Comparison of ENCODE assay signal across 8 cellular contexts in genomic region chr1:25572708-25573590, GRCh38. TPM values are rescaled to one million over a fixed set of nuclear protein-coding genes. Genes with fewer than 3 reads are reported as not detected.
DNase-seq lines count a peak whose midpoint lies in the region; ATAC-seq and TF ChIP-seq lines count a peak whose summit lies in the region.

No MANE protein-coding gene starts in this region.

- H3K27me3 ChIP-seq in Peyer's patch, result no peaks in the 10 kb centered on the region
- no peaks in the 10 kb centered on the region for H3K27me3 ChIP-seq in right atrium auricular region

- H3K27ac ChIP-seq in Peyer's patch (no peak overlapping the region), right atrium auricular region (no peak overlapping the region)

- in situ Hi-C loops in GM13976 (cut with MboI; ENCODE audit: low sequenced_read_pairs, unreplicated experiment), result no loop called here

- DNase-seq in AG09309 (ENCODE audit: low read depth) (no peak), GM13976 (ENCODE audit: low spot score) (peak; percentile 83), Peyer's patch (peak; percentile 48 to 77 (median 76)), right atrium auricular region (ENCODE audit: low spot score) (no peak), COR-L47 (lab: John Stamatoyannopoulos, UW) (no peak)
- DNase-seq in stimulated activated CD4-positive, alpha-beta T cell treated with anti-CD3 and anti-CD28 coated beads, Interleukin-15, amount 100 ng/mL, for 24 hours, result peak; percentile 72

- no peaks in the 10 kb centered on the region for H3K9me3 Mint-ChIP-seq in activated naive CD8-positive, alpha-beta T cell (ENCODE audit: low read depth)

- TF ChIP-seq CTCF in AG09309 (IDR thresholded peaks at IDR 0.05; ENCODE audit: control insufficient read depth, insufficient read depth, low read depth, low read length, missing control alignments) (peak; percentile 83), GM13976 (IDR thresholded peaks at IDR 0.05; ENCODE audit: borderline replicate concordance, control extremely low read depth, extremely low read depth, insufficient read depth, missing control alignments) (peak; percentile 26), Peyer's patch (IDR thresholded peaks at IDR 0.05) (peak; percentile 38 to 81 (median 70)), right atrium auricular region (IDR thresholded peaks at IDR 0.05) (peak; percentile 57 to 70)

- H3K4me3 Mint-ChIP-seq in activated naive CD8-positive, alpha-beta T cell, result no peak overlapping the region

- H3K27ac Mint-ChIP-seq in activated naive CD8-positive, alpha-beta T cell, result peak overlapping the region; percentile 50

- no peak for ATAC-seq in HG02623 (IDR thresholded peaks at IDR 0.05; ENCODE audit: unreplicated experiment)

- H3K27me3 Mint-ChIP-seq in activated naive CD8-positive, alpha-beta T cell, result no peaks in the 10 kb centered on the region

- TF ChIP-seq POLR2A in Peyer's patch (IDR thresholded peaks at IDR 0.05), result no peak

- no peaks in the 10 kb centered on the region for H3K9me3 ChIP-seq in Peyer's patch
- no peaks in the 10 kb centered on the region for H3K9me3 ChIP-seq in right atrium auricular region

- H3K4me1 ChIP-seq in Peyer's patch (peaks cover 0 to 24% (median 6%) of the 10 kb centered on the region in 4 donors), right atrium auricular region (peaks cover 0 to 13% of the 10 kb centered on the region in 2 donors)

- no peaks in the 10 kb centered on the region for H3K36me3 Mint-ChIP-seq in activated naive CD8-positive, alpha-beta T cell

- peaks cover 60% of the 10 kb centered on the region for H3K4me1 Mint-ChIP-seq in activated naive CD8-positive, alpha-beta T cell (ENCODE audit: low read depth)

- H3K4me3 ChIP-seq in AG09309 (ENCODE audit: control insufficient read depth, low read depth, low read length) (no peak overlapping the region), Peyer's patch (peak overlapping the region in 1 of 4 donors; percentile 12), right atrium auricular region (no peak overlapping the region)

- no peaks in the 10 kb centered on the region for H3K36me3 ChIP-seq in Peyer's patch
- no peaks in the 10 kb centered on the region for H3K36me3 ChIP-seq in right atrium auricular region

RNA-seq across cellular contexts. Expression of gene LDLRAP1, which starts 29.5 kb away (rescaled TPM):
- 10 to 100 TPM; 20.1 to 24.5 (median 22.7) TPM for total RNA-seq in Peyer's patch
- total RNA-seq in right atrium auricular region, result 10 to 100 TPM in 1 of 2 donors, 1 to 10 TPM in 1; 8.9 to 10.1 TPM

RNA-seq across cellular contexts. Expression of gene MAN1C1, which starts 43.6 kb away (rescaled TPM):
- total RNA-seq in Peyer's patch (10 to 100 TPM in 1 of 4 donors, 1 to 10 TPM in 3; 2.3 to 10.7 (median 6.7) TPM), right atrium auricular region (10 to 100 TPM in 1 of 2 donors, 1 to 10 TPM in 1; 9.4 to 13.6 TPM)

Comparison
In these comparisons a context has a peak if more than half of its experiments do, and no peak if none do; other contexts are left out.
1. DNase-seq: peak in GM13976 (single experiment), Peyer's patch (3 of 3) and stimulated activated CD4-positive, alpha-beta T cell treated with anti-CD3 and anti-CD28 coated beads, Interleukin-15, amount 100 ng/mL, for 24 hours (single experiment); none in AG09309 (single experiment), right atrium auricular region (single experiment) and COR-L47 (single experiment).
2. CTCF ChIP-seq: peak in every context shown above with its lines; median percentile 83 in AG09309; 70 in Peyer's patch; 64 in right atrium auricular region; 26 in GM13976.